In genomic region chr2:113677327-113677726, GRCh38 we compare ENCODE assay signal across 23 cellular contexts.
"Had no signal": no experiment of that assay in that cellular context is flagged by ENCODE, and none has a peak within 500 bp of the region (broad histone marks: within the 10 kb centered on the region; RNA-seq: fewer than 3 reads in every experiment).

No MANE protein-coding gene starts in this region.

- H3K4me3 ChIP-seq: dorsolateral prefrontal cortex, hepatocyte, lung, pancreas, smooth muscle cell, stomach, thyroid gland, vagina had no signal

- H3K4me1 ChIP-seq: pancreas, stomach, thyroid gland, vagina had no signal

- DNase-seq: dorsolateral prefrontal cortex; effector CD4-positive, alpha-beta T cell; islet precursor cell; kidney glomerular epithelial cell; left colon; naive B cell; pancreas; retina; stimulated activated CD4-positive, alpha-beta T cell treated with anti-CD3 and anti-CD28 coated beads, Interleukin-12 subunit alpha, Interleukin-12 subunit beta, amount 100 ng/mL, for 4 hours; stimulated activated CD4-positive, alpha-beta T cell treated with anti-CD3 and anti-CD28 coated beads, Interleukin-1b, Interleukin-23, amount 100 ng/mL, for 48 hours; stimulated activated CD4-positive, alpha-beta T cell treated with anti-CD3 and anti-CD28 coated beads, Interleukin-4, amount 100 ng/mL, for 1 hour; stimulated activated CD8-positive, alpha-beta memory T cell treated with anti-CD3 and anti-CD28 coated beads, Interleukin-4, amount 100 ng/mL, for 48 hours; stimulated activated naive CD4-positive, alpha-beta T cell treated with Interleukin-2 at 50 U/mL for 16 hours; stomach; thyroid gland; trophoblast cell had no signal

- H3K27ac ChIP-seq: dorsolateral prefrontal cortex, hepatocyte, neutrophil, pancreas, stomach, thyroid gland, vagina had no signal

- ATAC-seq: left colon; natural killer cell treated with Interleukin-12 subunit alpha and Interleukin-12 subunit beta and Interleukin-15 and Interleukin-18, amount 100 ng/mL, for 72 hours; pancreas; sciatic nerve had no signal

- H3K36me3 ChIP-seq: neutrophil, pancreas, stomach, thyroid gland, vagina had no signal

- H3K27me3 ChIP-seq: dorsolateral prefrontal cortex, hepatocyte, neutrophil, pancreas, stomach, thyroid gland, vagina had no signal

- H3K9me3 ChIP-seq: neutrophil, pancreas, stomach, thyroid gland, vagina had no signal
